In genomic region chr6:107603029-107603428, GRCh38 we compare ENCODE assay signal across 2 cellular contexts.
TF ChIP-seq lines count a peak whose summit lies in the region.

No MANE protein-coding gene starts in this region.

TF ChIP-seq in GM23338, 12 proteins besides CTCF, POLR2A, EP300 and RAD21:
- TF ChIP-seq ZNF114 (CRISPR knock-in tag; IDR thresholded peaks at IDR 0.05) (no peak), POLR2AphosphoS5 (IDR thresholded peaks at IDR 0.05; ENCODE audit: low read depth) (no peak), ZNF462 (CRISPR knock-in tag; IDR thresholded peaks at IDR 0.05) (no peak), STAT1 (IDR thresholded peaks at IDR 0.05; ENCODE audit: unreplicated experiment) (no peak), EZH2phosphoT487 (IDR thresholded peaks at IDR 0.05; ENCODE audit: unreplicated experiment) (no peak), JUNB (IDR thresholded peaks at IDR 0.05; ENCODE audit: unreplicated experiment) (no peak), NANOG (IDR thresholded peaks at IDR 0.05; ENCODE audit: borderline replicate concordance) (no peak), ETS1 (IDR thresholded peaks at IDR 0.05) (no peak), EZH2 (IDR thresholded peaks at IDR 0.05; ENCODE audit: low read depth, unreplicated experiment) (no peak), REST (IDR thresholded peaks at IDR 0.05; ENCODE audit: unreplicated experiment) (no peak), CREB1 (CRISPR knock-in tag; IDR thresholded peaks at IDR 0.05; ENCODE audit: low read depth) (no peak), ZNF331 (CRISPR knock-in tag; IDR thresholded peaks at IDR 0.05; ENCODE audit: low read depth) (no peak)

TF ChIP-seq in WTC11, 78 proteins besides CTCF, POLR2A, EP300 and RAD21:
- TF ChIP-seq NR3C1 (CRISPR knock-in tag; conservative IDR thresholded peaks at IDR 0.05; ENCODE audit: low read depth) = no peak
- TF ChIP-seq EMX1 (CRISPR knock-in tag; IDR thresholded peaks at IDR 0.05) = no peak
- no peak for TF ChIP-seq CDX4 (CRISPR knock-in tag; IDR thresholded peaks at IDR 0.05; ENCODE audit: borderline replicate concordance)
- no peak for TF ChIP-seq MXD4 (CRISPR knock-in tag; IDR thresholded peaks at IDR 0.05; ENCODE audit: borderline replicate concordance)
- no peak for TF ChIP-seq E2F4 (CRISPR knock-in tag; IDR thresholded peaks at IDR 0.05; ENCODE audit: borderline replicate concordance, low read depth)
- no peak for TF ChIP-seq HMGXB4 (CRISPR knock-in tag; IDR thresholded peaks at IDR 0.05)
- no peak for TF ChIP-seq SP1 (CRISPR knock-in tag; conservative IDR thresholded peaks at IDR 0.05)
- no peak for TF ChIP-seq FOXP1 (CRISPR knock-in tag; IDR thresholded peaks at IDR 0.05; ENCODE audit: borderline replicate concordance)
- TF ChIP-seq TCF7 (CRISPR knock-in tag; IDR thresholded peaks at IDR 0.05; ENCODE audit: low read depth) = no peak
- TF ChIP-seq USF2 (CRISPR knock-in tag; IDR thresholded peaks at IDR 0.05) = no peak
- TF ChIP-seq ETV6 (CRISPR knock-in tag; IDR thresholded peaks at IDR 0.05) = no peak
- no peak for TF ChIP-seq GTF2I (CRISPR knock-in tag; conservative IDR thresholded peaks at IDR 0.05)
- no peak for TF ChIP-seq STAT6 (CRISPR knock-in tag; conservative IDR thresholded peaks at IDR 0.05; ENCODE audit: low read depth)
- no peak for TF ChIP-seq E2F5 (CRISPR knock-in tag; IDR thresholded peaks at IDR 0.05)
- no peak for TF ChIP-seq CREB1 (CRISPR knock-in tag; IDR thresholded peaks at IDR 0.05)
- TF ChIP-seq CREM (CRISPR knock-in tag; IDR thresholded peaks at IDR 0.05) = no peak
- no peak for TF ChIP-seq TP53 (CRISPR knock-in tag; IDR thresholded peaks at IDR 0.05)
